Comparison of ENCODE assay signal across 8 cellular contexts in the genomic region with DNA sequence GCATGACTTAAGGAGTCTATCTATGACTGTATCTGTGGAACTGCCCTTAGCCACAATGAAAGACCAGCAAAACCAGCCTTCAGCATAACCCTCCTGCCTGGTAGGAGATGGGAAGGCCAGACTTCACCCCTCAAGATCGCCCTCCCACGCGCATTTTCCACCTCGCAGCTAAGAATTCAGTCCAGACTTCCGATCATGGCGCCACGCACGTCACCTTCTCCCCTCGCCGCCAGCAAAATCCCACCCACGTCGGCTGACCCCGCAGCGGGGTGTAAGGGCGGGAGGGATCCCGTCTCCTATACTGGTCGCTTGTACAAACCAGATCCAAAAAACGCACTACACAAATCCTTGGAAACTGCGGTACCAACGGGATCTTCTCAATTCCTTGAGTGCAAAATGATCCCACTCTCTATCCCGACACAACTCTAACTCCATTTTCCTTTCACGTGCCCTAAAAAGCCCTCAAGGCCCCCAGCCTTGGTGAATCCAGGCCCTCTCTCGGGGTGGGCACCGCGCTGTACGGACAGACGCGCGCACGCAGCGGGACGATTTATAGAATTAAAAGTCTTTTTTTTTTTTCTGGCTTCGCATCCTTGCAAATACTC. TPM values are rescaled to one million over a fixed set of nuclear protein-coding genes. Genes with fewer than 3 reads are reported as not detected.
DNase-seq lines count a peak whose midpoint lies in the region; ATAC-seq and TF ChIP-seq lines count a peak whose summit lies in the region.

No MANE protein-coding gene starts in this region.

- peak; percentile 12 to 52 (median 25) for ATAC-seq in heart left ventricle
- peak; percentile 50 to 55 for ATAC-seq in upper lobe of left lung (ENCODE audit: low FRiP score in 2 of 2)

- DNase-seq in AG08395 (ENCODE audit: low spot score): peak; percentile 42
- DNase-seq in HAP-1 (ENCODE audit: low spot score in 2 of 2): no peak
- DNase-seq in SJSA1 (ENCODE audit: low read depth in 1 of 2, low spot score in 2 of 2): peak; percentile 95 to 96
- DNase-seq in heart left ventricle: peak; percentile 73 to 85 (median 83)
- peak; percentile 38 to 85 for DNase-seq in upper lobe of left lung
- DNase-seq in MV-4-11 (lab: John Stamatoyannopoulos, UW): no peak

- H3K36me3 ChIP-seq in HAP-1 (replicated peaks): no peaks in the 10 kb centered on the region
- peaks cover 15% of the 10 kb centered on the region for H3K36me3 ChIP-seq in SJSA1
- no peaks in the 10 kb centered on the region for H3K36me3 ChIP-seq in heart left ventricle
- no peaks in the 10 kb centered on the region for H3K36me3 ChIP-seq in parathyroid adenoma (ENCODE audit: control insufficient read depth, insufficient read depth, low read length)
- no peaks in the 10 kb centered on the region for H3K36me3 ChIP-seq in upper lobe of left lung

- H3K79me2 ChIP-seq in parathyroid adenoma: peaks cover 13% of the 10 kb centered on the region

- WGBS in adipose tissue, 3 donors: 0 to 1% (median 1%) methylated on average over 33 of the region's 33 CpGs
- 1 to 7% (median 2%) methylated on average over 30 to 33 of the region's 33 CpGs for WGBS in heart left ventricle, 4 donors
- WGBS in upper lobe of left lung, 2 donors: 1% methylated on average over 16 to 33 of the region's 33 CpGs

- H3K9me3 ChIP-seq in HAP-1 (no peaks in the 10 kb centered on the region), SJSA1 (replicated peaks) (no peaks in the 10 kb centered on the region), heart left ventricle (no peaks in the 10 kb centered on the region), parathyroid adenoma (ENCODE audit: control insufficient read depth, low read length) (no peaks in the 10 kb centered on the region), upper lobe of left lung (no peaks in the 10 kb centered on the region)

- H3K27me3 ChIP-seq in HAP-1 (ENCODE audit: low read depth) (no peaks in the 10 kb centered on the region), SJSA1 (replicated peaks) (no peaks in the 10 kb centered on the region), heart left ventricle (no peaks in the 10 kb centered on the region), parathyroid adenoma (ENCODE audit: control insufficient read depth, insufficient read depth, low read length) (no peaks in the 10 kb centered on the region), upper lobe of left lung (no peaks in the 10 kb centered on the region)

- intact Hi-C loops in heart left ventricle (cut with DNase I): loop anchor here (1.0 to 10.0 kb wide), 19 partner anchors 52 to 640 kb away; a partner anchor contains a TSS

- peak in 2 of 4 donors; percentile 6 to 36 for TF ChIP-seq EP300 in upper lobe of left lung (IDR thresholded peaks at IDR 0.05)

- peak overlapping the region; percentile 76 for H3K4me2 ChIP-seq in parathyroid adenoma (ENCODE audit: low read length)

- in situ Hi-C loops in HAP-1 (cut with MboI; ENCODE audit: low sequenced_read_pairs): no loop called here

- peak overlapping the region; percentile 73 for H2AFZ ChIP-seq in parathyroid adenoma

- peak overlapping the region; percentile 57 for H3K9ac ChIP-seq in parathyroid adenoma

- TF ChIP-seq POLR2A in heart left ventricle (IDR thresholded peaks at IDR 0.05) (no peak), upper lobe of left lung (IDR thresholded peaks at IDR 0.05) (no peak)

- H3K4me1 ChIP-seq in HAP-1: no peaks in the 10 kb centered on the region; the same call in none of the 2 replicates
- H3K4me1 ChIP-seq in SJSA1 (replicated peaks): peaks cover 22% of the 10 kb centered on the region
- peaks cover 0 to 33% (median 5%) of the 10 kb centered on the region in 12 donors for H3K4me1 ChIP-seq in heart left ventricle
- H3K4me1 ChIP-seq in parathyroid adenoma: peaks cover 9% of the 10 kb centered on the region
- peaks cover 7 to 11% (median 8%) of the 10 kb centered on the region in 4 donors for H3K4me1 ChIP-seq in upper lobe of left lung

- H3K4me3 ChIP-seq in HAP-1 (peak overlapping the region; percentile 95), SJSA1 (peak overlapping the region; percentile 80), heart left ventricle (peak overlapping the region; percentile 19 to 99 (median 82)), parathyroid adenoma (ENCODE audit: low read depth, low read length) (peak overlapping the region; percentile 96), upper lobe of left lung (peak overlapping the region; percentile 27 to 87 (median 80))

- H3K27ac ChIP-seq in SJSA1 (peak overlapping the region; percentile 97), adipose tissue (ENCODE audit: low read depth, low read length) (peak overlapping the region; percentile 94), heart left ventricle (peak overlapping the region; percentile 92 to 100 (median 98)), parathyroid adenoma (peak overlapping the region; percentile 94), upper lobe of left lung (peak overlapping the region; percentile 93 to 97 (median 96))

- peak in 2 of 12 donors; percentile 10 to 18 for TF ChIP-seq CTCF in heart left ventricle (IDR thresholded peaks at IDR 0.05)
- no peak for TF ChIP-seq CTCF in parathyroid adenoma (IDR thresholded peaks at IDR 0.05)
- TF ChIP-seq CTCF in upper lobe of left lung (IDR thresholded peaks at IDR 0.05): no peak

RNA-seq across cellular contexts. Expression of a gene that starts 1.0 kb away (rescaled TPM):
- 19.4 and 35.5 TPM in 2 replicates for total RNA-seq in SJSA1 (2014; rRNA removed; shearing (Covaris generic))
- polyA plus RNA-seq in adipose tissue (10 to 100 TPM in 2 of 3 donors, 1 to 10 TPM in 1; 4.1 to 17.7 (median 12.3) TPM), heart left ventricle (10 to 100 TPM in 1 of 2 donors, 1 to 10 TPM in 1; 9.0 to 17.3 TPM)
- total RNA-seq in heart left ventricle (10 to 100 TPM; 44.4 to 81.9 (median 66.1) TPM), upper lobe of left lung (100 to 1,000 TPM in 1 of 6 donors, 10 to 100 TPM in 5; 23.0 to 133 (median 77.2) TPM)

Comparison
In these comparisons a context has a peak if more than half of its experiments do, and no peak if none do; other contexts are left out.
1. DNase-seq: peak in AG08395 (single experiment), SJSA1 (2 of 2), heart left ventricle (5 of 5) and upper lobe of left lung (2 of 2); none in HAP-1 (0 of 2) and MV-4-11 (single experiment).
2. Peak in every context shown above with its lines, with median percentiles within 50 percentile points of each other: H3K4me3 ChIP-seq and H3K27ac ChIP-seq.